Comparison of ENCODE assay signal across 22 cellular contexts in genomic region chr1:41488599-41488905, GRCh38. TPM values are rescaled to one million over a fixed set of nuclear protein-coding genes. Genes with fewer than 3 reads are reported as not detected.
DNase-seq lines count a peak whose midpoint lies in the region; ATAC-seq and TF ChIP-seq lines count a peak whose summit lies in the region.
"Had no signal": no experiment of that assay in that cellular context is flagged by ENCODE, and none has a peak within 500 bp of the region (broad histone marks: within the 10 kb centered on the region; RNA-seq: fewer than 3 reads in every experiment).

No MANE protein-coding gene starts in this region.

- H3K36me3 ChIP-seq in left ventricle myocardium inferior (no peaks in the 10 kb centered on the region), tibial nerve (no peaks in the 10 kb centered on the region), HAP-1 (replicated peaks) (no peaks in the 10 kb centered on the region)
- H3K36me3 ChIP-seq: Peyer's patch had no signal

- H3K9me3 Mint-ChIP-seq in glutamatergic neuron (ENCODE audit: unreplicated experiment) (peaks cover 10% of the 10 kb centered on the region), nephron (no peaks in the 10 kb centered on the region)
- H3K9me3 Mint-ChIP-seq: HFFc6 had no signal

- peaks cover 54% of the 10 kb centered on the region for H3K4me1 ChIP-seq in left ventricle myocardium inferior
- H3K4me1 ChIP-seq in tibial nerve = peaks cover 0 to 52% (median 13%) of the 10 kb centered on the region in 4 donors
- peaks cover 33% of the 10 kb centered on the region for H3K4me1 ChIP-seq in HAP-1

- intact Hi-C loops in Right ventricle myocardium superior (cut with DNase I) = no loop called here
- intact Hi-C loops in left ventricle myocardium inferior (cut with micrococcal nuclease) = no loop called here

- no peak overlapping the region for H3K27ac Mint-ChIP-seq in glutamatergic neuron (ENCODE audit: unreplicated experiment)
- peak overlapping the region; percentile 89 to 96 (median 92) for H3K27ac Mint-ChIP-seq in nephron
- H3K27ac Mint-ChIP-seq: HFFc6, IgD-negative memory B cell had no signal

- ATAC-seq in Right ventricle myocardium superior (ENCODE audit: poor library complexity) = no peak
- ATAC-seq in GM21528 (IDR thresholded peaks at IDR 0.05; ENCODE audit: low FRiP score, unreplicated experiment) = no peak

- H3K27ac ChIP-seq in left ventricle myocardium inferior (replicated peaks) (no peak overlapping the region), tibial nerve (peak overlapping the region in 2 of 4 donors; percentile 59 to 64)
- H3K27ac ChIP-seq: C4-2B, Peyer's patch had no signal

- peak overlapping the region; percentile 13 for H3K4me3 Mint-ChIP-seq in glutamatergic neuron (ENCODE audit: unreplicated experiment)
- peak overlapping the region in 2 of 3 experiments; percentile 8 to 29 for H3K4me3 Mint-ChIP-seq in nephron
- H3K4me3 Mint-ChIP-seq: HFFc6, IgD-negative memory B cell had no signal

- H3K27me3 ChIP-seq in left ventricle myocardium inferior (ENCODE audit: low read depth) = no peaks in the 10 kb centered on the region
- H3K27me3 ChIP-seq in tibial nerve = no peaks in the 10 kb centered on the region
- no peaks in the 10 kb centered on the region for H3K27me3 ChIP-seq in HAP-1 (ENCODE audit: low read depth)
- H3K27me3 ChIP-seq: Peyer's patch had no signal

- H3K4me1 Mint-ChIP-seq in glutamatergic neuron (ENCODE audit: low read depth, unreplicated experiment) = peaks cover 13% of the 10 kb centered on the region
- H3K4me1 Mint-ChIP-seq in nephron = peaks cover 66% of the 10 kb centered on the region

- H3K4me3 ChIP-seq in left ventricle myocardium inferior = no peak overlapping the region
- H3K4me3 ChIP-seq in tibial nerve = no peak overlapping the region
- no peak overlapping the region for H3K4me3 ChIP-seq in HAP-1
- H3K4me3 ChIP-seq: Peyer's patch had no signal

- no peaks in the 10 kb centered on the region for H3K9me3 ChIP-seq in left ventricle myocardium inferior (replicated peaks)
- no peaks in the 10 kb centered on the region for H3K9me3 ChIP-seq in tibial nerve
- no peaks in the 10 kb centered on the region for H3K9me3 ChIP-seq in HAP-1
- H3K9me3 ChIP-seq: Peyer's patch, SK-N-SH had no signal

- TF ChIP-seq POLR2A in tibial nerve (IDR thresholded peaks at IDR 0.05) = no peak

- H3K36me3 Mint-ChIP-seq in glutamatergic neuron (ENCODE audit: unreplicated experiment) (no peaks in the 10 kb centered on the region), nephron (ENCODE audit: low read depth) (no peaks in the 10 kb centered on the region)
- H3K36me3 Mint-ChIP-seq: IgD-negative memory B cell had no signal

- peak; percentile 31 for DNase-seq in Right ventricle myocardium superior
- no peak for DNase-seq in left ventricle myocardium inferior
- no peak for DNase-seq in glutamatergic neuron
- no peak for DNase-seq in activated CD4-positive, alpha-beta T cell treated with anti-CD3 and anti-CD28 coated beads for 4 hours
- DNase-seq in tibial nerve (ENCODE audit: low spot score in 2 of 2) = no peak
- no peak for DNase-seq in HAP-1 (ENCODE audit: low spot score in 2 of 2)
- DNase-seq: 8988T, AML-193, HFFc6, NCI-H1105, NCI-H1694, NCI-H2081, NCI-H2171 treated with DMSO at 0.1 percent for 48 hours, NCI-H524 treated with DMSO at 0.1 percent for 48 hours, Peyer's patch, SHP77, SK-N-SH had no signal

- 60 to 87% methylated on average over 2 of the region's 2 CpGs for WGBS in tibial nerve, 2 donors

- TF ChIP-seq CTCF in left ventricle myocardium inferior (IDR thresholded peaks at IDR 0.05; ENCODE audit: borderline replicate concordance) (no peak), glutamatergic neuron (IDR thresholded peaks at IDR 0.05; ENCODE audit: partially characterized antibody, unreplicated experiment) (no peak), nephron (IDR thresholded peaks at IDR 0.05; ENCODE audit: unreplicated experiment in 3 of 3) (no peak), tibial nerve (IDR thresholded peaks at IDR 0.05) (no peak)

- in situ Hi-C loops in HAP-1 (cut with MboI; ENCODE audit: low sequenced_read_pairs) = no loop called here

- TF ChIP-seq EP300 in tibial nerve (IDR thresholded peaks at IDR 0.05) = no peak

- peaks cover 13% of the 10 kb centered on the region for H3K27me3 Mint-ChIP-seq in glutamatergic neuron (ENCODE audit: unreplicated experiment)
- peaks cover 8% of the 10 kb centered on the region for H3K27me3 Mint-ChIP-seq in nephron (ENCODE audit: low read depth)

RNA-seq across cellular contexts. Expression of gene EDN2, which starts 4.1 kb away (rescaled TPM):
- total RNA-seq in Right ventricle myocardium superior (0.27 TPM), left ventricle myocardium inferior (0.47 TPM), glutamatergic neuron (ENCODE audit: unreplicated experiment) (not detected), tibial nerve (1 to 10 TPM in 1 of 4 donors, under 1 TPM in 1, not detected in 2; 0.78 to 3.1 TPM)
- total RNA-seq: HFFc6, OCI-LY7 had no signal
